ENCODE assay signal across 29 cellular contexts in the genomic region with DNA sequence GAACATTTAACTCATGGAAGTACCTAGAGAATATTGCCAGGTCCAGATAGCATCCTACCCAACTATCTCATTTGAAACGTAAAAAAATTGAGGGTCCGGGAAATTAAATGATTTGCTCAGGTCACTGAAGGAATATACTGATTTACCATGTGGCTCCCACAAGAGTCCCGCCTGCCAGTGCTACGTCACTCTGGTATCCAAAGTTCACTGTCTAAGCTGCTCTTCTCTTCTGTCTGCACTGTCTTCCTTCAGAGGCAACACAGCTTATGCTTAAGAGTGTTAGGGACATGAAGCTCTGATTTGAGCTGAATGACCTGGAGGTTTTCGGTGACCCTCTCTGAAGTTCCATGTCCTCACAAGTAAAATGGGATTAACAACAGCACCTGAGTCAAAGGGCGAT.
"Had no signal": no experiment of that assay in that cellular context is flagged by ENCODE, and none has a peak within 500 bp of the region (broad histone marks: within the 10 kb centered on the region; RNA-seq: fewer than 3 reads in every experiment).

No MANE protein-coding gene starts in this region.

- H3K27ac Mint-ChIP-seq: naive thymus-derived CD4-positive, alpha-beta T cell; nephron; neural progenitor cell; stimulated activated naive CD8-positive, alpha-beta T cell treated with anti-CD3 and anti-CD28 coated beads, Interleukin-15, amount 100 ng/mL, for 72 hours had no signal

- H3K9ac ChIP-seq: neural progenitor cell had no signal

- H3K9me3 Mint-ChIP-seq: nephron; neural progenitor cell; stimulated activated naive CD8-positive, alpha-beta T cell treated with anti-CD3 and anti-CD28 coated beads, Interleukin-15, amount 100 ng/mL, for 72 hours had no signal

- H3K4me1 Mint-ChIP-seq: naive thymus-derived CD4-positive, alpha-beta T cell; nephron; neural progenitor cell; stimulated activated naive CD8-positive, alpha-beta T cell treated with anti-CD3 and anti-CD28 coated beads, Interleukin-15, amount 100 ng/mL, for 72 hours had no signal

- H3K4me3 ChIP-seq: coronary artery, esophagus muscularis mucosa, gastroesophageal sphincter, heart left ventricle, hepatocyte, left lung, lower lobe of right lung, neural progenitor cell, ovary, psoas muscle, right lobe of liver, smooth muscle cell, suprapubic skin, vagina had no signal

- H3K4me3 Mint-ChIP-seq: naive thymus-derived CD4-positive, alpha-beta T cell; nephron; neural progenitor cell; stimulated activated naive CD8-positive, alpha-beta T cell treated with anti-CD3 and anti-CD28 coated beads, Interleukin-15, amount 100 ng/mL, for 72 hours had no signal

- H3K27me3 ChIP-seq: esophagus muscularis mucosa, foreskin keratinocyte, gastroesophageal sphincter, heart left ventricle, hepatocyte, left lung, neural progenitor cell, ovary, right lobe of liver, suprapubic skin, vagina had no signal

- ATAC-seq: gastroesophageal sphincter; left lung; lower lobe of right lung; naive thymus-derived CD4-positive, alpha-beta T cell; psoas muscle; right lobe of liver; stimulated activated naive CD8-positive, alpha-beta T cell treated with anti-CD3 and anti-CD28 coated beads, Interleukin-15, amount 100 ng/mL, for 72 hours had no signal

- H3K36me3 Mint-ChIP-seq: naive thymus-derived CD4-positive, alpha-beta T cell; neural progenitor cell had no signal

- H3K4me1 ChIP-seq: neural progenitor cell, psoas muscle, right lobe of liver, suprapubic skin, vagina had no signal

- H3K4me2 ChIP-seq: hepatocyte, neural progenitor cell, smooth muscle cell had no signal

- H2AFZ ChIP-seq: hepatocyte, neural progenitor cell had no signal

- H3K27me3 Mint-ChIP-seq: naive thymus-derived CD4-positive, alpha-beta T cell; stimulated activated naive CD8-positive, alpha-beta T cell treated with anti-CD3 and anti-CD28 coated beads, Interleukin-15, amount 100 ng/mL, for 72 hours had no signal

- H3K79me2 ChIP-seq: hepatocyte had no signal

- DNase-seq: dermis blood vessel endothelial cell; effector memory CD4-positive, alpha-beta T cell; foreskin keratinocyte; heart left ventricle; kidney; left lung; lower lobe of right lung; naive thymus-derived CD4-positive, alpha-beta T cell; nucleus accumbens; ovary; posterior cingulate gyrus; psoas muscle; right lobe of liver; stimulated activated CD4-positive, alpha-beta T cell treated with anti-CD3 and anti-CD28 coated beads, Interleukin-12 subunit alpha, Interleukin-12 subunit beta, amount 100 ng/mL, for 4 hours; stimulated activated CD4-positive, alpha-beta T cell treated with anti-CD3 and anti-CD28 coated beads, Interleukin-1b, Interleukin-23, amount 100 ng/mL, for 48 hours; stimulated activated CD4-positive, alpha-beta T cell treated with anti-CD3 and anti-CD28 coated beads, Interleukin-4, amount 100 ng/mL, for 1 hour; stimulated activated CD8-positive, alpha-beta memory T cell treated with anti-CD3 and anti-CD28 coated beads, Interleukin-4, amount 100 ng/mL, for 48 hours; stimulated activated naive CD4-positive, alpha-beta T cell; stimulated activated naive CD8-positive, alpha-beta T cell treated with anti-CD3 and anti-CD28 coated beads, Interleukin-15, amount 100 ng/mL, for 72 hours; trophoblast cell had no signal

- H3K27ac ChIP-seq: coronary artery, esophagus muscularis mucosa, foreskin keratinocyte, gastroesophageal sphincter, hepatocyte, left lung, lower lobe of right lung, neural progenitor cell, ovary, psoas muscle, right lobe of liver, suprapubic skin, vagina had no signal

- H3K9me3 ChIP-seq: esophagus muscularis mucosa, gastroesophageal sphincter, heart left ventricle, left lung, lower lobe of right lung, ovary, psoas muscle, right lobe of liver, suprapubic skin, vagina had no signal

- H3K36me3 ChIP-seq: esophagus muscularis mucosa, gastroesophageal sphincter, heart left ventricle, left lung, lower lobe of right lung, neural progenitor cell, ovary, right lobe of liver, suprapubic skin, vagina had no signal
